Comparison of ENCODE assay signal across 8 cellular contexts in the genomic region with DNA sequence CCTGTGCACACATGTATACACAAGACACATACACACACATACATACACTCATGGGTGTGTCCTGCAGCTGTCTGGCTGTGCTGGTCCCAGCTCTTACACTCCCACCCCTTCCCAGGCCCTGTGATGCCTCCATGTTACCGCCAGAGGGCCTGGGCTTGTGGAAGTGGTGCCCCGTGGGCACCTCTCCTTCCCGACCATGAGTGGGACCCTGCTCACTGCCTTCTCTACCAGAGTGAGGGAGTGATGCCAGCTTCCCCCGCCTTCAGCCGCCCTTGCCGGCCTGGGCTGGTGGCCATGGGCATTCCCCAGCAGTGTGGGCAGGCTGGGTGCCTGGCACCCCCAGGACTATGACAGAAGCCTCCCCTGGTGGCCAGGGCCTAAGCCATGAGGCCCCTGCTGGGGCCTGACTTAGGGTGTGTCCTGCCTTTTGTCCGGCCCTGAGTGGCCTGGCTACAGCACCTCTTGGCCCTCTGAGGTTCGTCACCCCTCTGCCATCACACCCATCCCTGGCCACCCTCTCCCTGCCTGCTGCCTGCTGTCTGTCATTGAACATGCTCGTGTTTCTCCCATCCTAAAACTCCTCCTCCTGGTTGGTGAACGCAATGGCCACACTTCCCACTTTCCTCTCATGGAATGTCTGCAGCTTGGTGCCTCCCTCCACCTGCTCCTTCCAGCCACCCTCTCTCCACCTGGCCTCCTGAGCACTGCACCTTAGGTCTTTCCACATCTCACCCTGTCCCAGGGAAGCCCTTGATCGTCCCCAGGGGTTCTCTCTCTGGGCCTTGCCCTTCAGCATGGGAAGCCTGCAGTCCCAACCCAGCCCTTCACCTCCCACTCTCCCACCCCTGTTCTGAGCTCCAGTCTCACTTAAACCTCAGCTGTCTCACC. TPM values are rescaled to one million over a fixed set of nuclear protein-coding genes. Genes with fewer than 3 reads are reported as not detected.
A peak's percentile ranks its signal among the peaks of the same experiment; 100 is the strongest.
DNase-seq lines count a peak whose midpoint lies in the region; TF ChIP-seq lines count a peak whose summit lies in the region.

No MANE protein-coding gene starts in this region.

- H3K4me3 ChIP-seq in PC-9 (no peak overlapping the region), esophagus squamous epithelium (no peak overlapping the region)

- no peak overlapping the region for H3K27ac Mint-ChIP-seq in osteocyte (ENCODE audit: unreplicated experiment)

- no peaks in the 10 kb centered on the region for H3K9me3 ChIP-seq in PC-9 (ENCODE audit: insufficient read depth, low read depth)
- H3K9me3 ChIP-seq in esophagus squamous epithelium, result no peaks in the 10 kb centered on the region

- WGBS in esophagus squamous epithelium, 2 donors, result 53 to 59% methylated on average over 5 to 6 of the region's 11 CpGs

- no TSS peak for BruUV-seq in PC-9 (replicated peaks; lab: Mats Ljungman, UMichigan)

- intact Hi-C loops in PC-9 (cut with micrococcal nuclease; ENCODE audit: unreplicated experiment) (no loop called here), esophagus squamous epithelium (cut with DNase I) (no loop called here)

- H3K4me1 Mint-ChIP-seq in osteocyte (ENCODE audit: unreplicated experiment), result peaks cover 25% of the 10 kb centered on the region

- H2AFZ ChIP-seq in PC-9, result no peak overlapping the region

- H3K4me3 Mint-ChIP-seq in osteocyte (ENCODE audit: unreplicated experiment), result no peak overlapping the region

- H3K79me2 ChIP-seq in PC-9 (ENCODE audit: low read depth), result no peaks in the 10 kb centered on the region

- H4K20me1 ChIP-seq in PC-9 (ENCODE audit: insufficient read depth), result no peaks in the 10 kb centered on the region

- no peaks in the 10 kb centered on the region for H3K36me3 ChIP-seq in PC-9 (ENCODE audit: low read depth)
- peaks cover 0 to 58% (median 5%) of the 10 kb centered on the region in 3 donors for H3K36me3 ChIP-seq in esophagus squamous epithelium

- no peaks in the 10 kb centered on the region for H3K9me2 ChIP-seq in PC-9 (ENCODE audit: insufficient read depth)

- H3K4me2 ChIP-seq in PC-9, result no peak overlapping the region

- TF ChIP-seq CTCF in GM12874 (IDR thresholded peaks at IDR 0.05; ENCODE audit: insufficient read depth, low read depth, low read length) (peak; percentile 78), PC-9 (conservative IDR thresholded peaks at IDR 0.05) (peak; percentile 72), esophagus squamous epithelium (IDR thresholded peaks at IDR 0.05) (peak in 5 of 6 experiments; percentile 19 to 55 (median 39)), osteocyte (IDR thresholded peaks at IDR 0.05) (peak; percentile 62)

- CTCF ChIA-PET in PC-9 (lab: Charles Lee), result interaction anchor here (0.6 to 2.0 kb wide), 2 partner anchors 19 to 154 kb away, joined by 3 to 31 read pairs; no protein-coding TSS in a partner anchor

- TF ChIP-seq POLR2A in esophagus squamous epithelium (IDR thresholded peaks at IDR 0.05), result no peak

- POLR2A ChIA-PET in PC-9 (lab: Charles Lee; ENCODE audit: unreplicated experiment), result no interaction called here

- H3F3A ChIP-seq in PC-9 (ENCODE audit: insufficient read depth, low read depth), result no peaks in the 10 kb centered on the region

- H3K27me3 ChIP-seq in PC-9 (ENCODE audit: insufficient read depth, low read depth), result no peaks in the 10 kb centered on the region
- H3K27me3 ChIP-seq in esophagus squamous epithelium, result no peaks in the 10 kb centered on the region

- no peaks in the 10 kb centered on the region for H3K9me3 Mint-ChIP-seq in osteocyte (ENCODE audit: unreplicated experiment)

- H3K27me3 Mint-ChIP-seq in osteocyte (ENCODE audit: unreplicated experiment), result no peaks in the 10 kb centered on the region

- peaks cover 8% of the 10 kb centered on the region for H3K4me1 ChIP-seq in PC-9 (replicated peaks; ENCODE audit: insufficient read depth)
- H3K4me1 ChIP-seq in esophagus squamous epithelium, result peaks cover 5 to 16% (median 8%) of the 10 kb centered on the region in 3 donors

- H3K36me3 Mint-ChIP-seq in osteocyte (ENCODE audit: unreplicated experiment), result peaks cover 9% of the 10 kb centered on the region

- DNase-seq in PC-9, result no peak
- no peak for DNase-seq in esophagus squamous epithelium (lab: John Stamatoyannopoulos, UW)
- no peak for DNase-seq in osteocyte (ENCODE audit: extremely low spot score, unreplicated experiment)
- no peak for DNase-seq in activated naive CD4-positive, alpha-beta T cell (lab: John Stamatoyannopoulos, UW)
- DNase-seq in NCI-H1694 treated with DMSO at 0.1 percent for 48 hours (lab: John Stamatoyannopoulos, UW), result no peak
- DNase-seq in stimulated activated CD4-positive, alpha-beta T cell treated with anti-CD3 and anti-CD28 coated beads, Interleukin-12 subunit alpha, Interleukin-12 subunit beta, amount 100 ng/mL, for 4 hours, result no peak
- no peak for DNase-seq in RKO (ENCODE audit: low spot score)

- no peak overlapping the region for H3K27ac ChIP-seq in PC-9
- H3K27ac ChIP-seq in esophagus squamous epithelium, result no peak overlapping the region

RNA-seq across cellular contexts. Expression of gene HDAC11, which starts 14.6 kb away (rescaled TPM):
- 18.4 and 24.3 TPM in 2 replicates for total RNA-seq in PC-9 (2021)
- total RNA-seq in esophagus squamous epithelium, result 10 to 100 TPM in 3 of 4 donors, 1 to 10 TPM in 1; 8.1 to 25.4 (median 12.3) TPM
- 11.9 and 13.7 TPM in 2 replicates for total RNA-seq in osteocyte

RNA-seq across cellular contexts. Expression of gene FBLN2, which starts 54.2 kb away (rescaled TPM):
- total RNA-seq in PC-9 (2021), result 0.57 and 1.8 TPM in 2 replicates
- total RNA-seq in esophagus squamous epithelium, result 100 to 1,000 TPM in 1 of 4 donors, 10 to 100 TPM in 2, 1 to 10 TPM in 1; 6.3 to 122 (median 25.7) TPM
- 215 and 251 TPM in 2 replicates for total RNA-seq in osteocyte
